ENCODE assay signal across 28 cellular contexts in the genomic region with DNA sequence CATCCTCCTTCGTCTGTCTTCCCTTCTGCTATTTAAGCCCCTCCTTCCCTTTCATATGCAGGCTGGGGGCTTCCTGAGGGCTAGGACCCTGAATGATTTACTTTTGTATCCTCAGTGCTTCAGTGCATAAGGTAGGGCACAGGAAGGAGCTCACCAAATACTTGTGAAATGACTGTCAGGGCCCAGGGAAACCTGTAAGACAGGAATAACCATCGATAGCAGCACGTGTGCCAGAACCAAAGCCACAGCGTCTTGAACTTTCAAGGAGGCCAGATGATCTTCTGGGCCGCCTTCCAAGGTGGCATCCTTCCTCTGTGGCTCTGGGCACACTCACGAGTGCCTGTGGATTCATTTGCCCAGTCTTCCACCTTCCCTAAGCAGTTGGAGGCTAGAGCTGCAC. TPM values are rescaled to one million over a fixed set of nuclear protein-coding genes. Genes with fewer than 3 reads are reported as not detected.
DNase-seq lines count a peak whose midpoint lies in the region; ATAC-seq and TF ChIP-seq lines count a peak whose summit lies in the region.
"Had no signal": no experiment of that assay in that cellular context is flagged by ENCODE, and none has a peak within 500 bp of the region (broad histone marks: within the 10 kb centered on the region; RNA-seq: fewer than 3 reads in every experiment).

No MANE protein-coding gene starts in this region.

- H3F3A ChIP-seq in Loucy (ENCODE audit: low read depth) = no peaks in the 10 kb centered on the region

- H3K79me2 ChIP-seq in Loucy (ENCODE audit: insufficient read depth, low read length) = peaks cover 53% of the 10 kb centered on the region

- H3K36me3 Mint-ChIP-seq in Calu3 (ENCODE audit: insufficient read depth, unreplicated experiment) = peaks cover 70% of the 10 kb centered on the region

- H3K9ac ChIP-seq in Loucy (ENCODE audit: low read depth, low read length, poor library complexity, severe bottlenecking) = no peak overlapping the region

- H2AFZ ChIP-seq in Loucy (ENCODE audit: low read length) = no peak overlapping the region

- H3K9me2 ChIP-seq in Loucy (replicated peaks; ENCODE audit: low read depth, low read length) = no peaks in the 10 kb centered on the region

- intact Hi-C loops in Calu3 (cut with micrococcal nuclease; ENCODE audit: unreplicated experiment) (loop anchor here (1.0 kb wide), 1 partner anchor 18 kb away; no protein-coding TSS in a partner anchor), prostate gland (cut with DNase I) (no loop called here)

- peak overlapping the region; percentile 96 for H3K4me2 ChIP-seq in Loucy (ENCODE audit: low read depth, low read length, poor library complexity, severe bottlenecking)

- H4K20me1 ChIP-seq in Loucy (ENCODE audit: insufficient read depth, low read length, poor library complexity, severe bottlenecking) = no peaks in the 10 kb centered on the region

- H3K4me3 Mint-ChIP-seq in Calu3 (ENCODE audit: low read depth, unreplicated experiment) = peak overlapping the region; percentile 34
- H3K4me3 Mint-ChIP-seq: effector memory CD8-positive, alpha-beta T cell; memory B cell had no signal

- H3K27me3 ChIP-seq in Loucy (ENCODE audit: insufficient read depth, low read length, poor library complexity, severe bottlenecking) (peaks cover 5% of the 10 kb centered on the region), prostate gland (replicated peaks; ENCODE audit: insufficient read depth) (no peaks in the 10 kb centered on the region)
- H3K27me3 ChIP-seq: BE2C, brain microvascular endothelial cell, vagina had no signal

- TF ChIP-seq POLR2A in prostate gland (IDR thresholded peaks at IDR 0.05) = peak; percentile 10

- peaks cover 7% of the 10 kb centered on the region for H3K27me3 Mint-ChIP-seq in Calu3 (ENCODE audit: unreplicated experiment)
- H3K27me3 Mint-ChIP-seq: memory B cell, naive B cell had no signal

- peak; percentile 77 for DNase-seq in Calu3
- peak; percentile 80 for DNase-seq in prostate gland (ENCODE audit: low spot score)
- DNase-seq in cerebellum (ENCODE audit: low spot score) = no peak
- DNase-seq in inferior parietal cortex (ENCODE audit: extremely low spot score) = no peak
- DNase-seq in dedifferentiated amniotic fluid mesenchymal stem cell (ENCODE audit: extremely low spot score) = no peak
- DNase-seq: activated CD8-positive, alpha-beta memory T cell treated with anti-CD3 and anti-CD28 coated beads for 24 hours; activated T-cell treated with anti-CD3 and anti-CD28 coated beads, Interleukin-2, amount 50 U/mL, for 1 hour; BE2C; brain microvascular endothelial cell; effector memory CD8-positive, alpha-beta T cell; kidney; MV-4-11; naive B cell; NCI-H524; stimulated activated CD4-positive, alpha-beta T cell treated with anti-CD3 and anti-CD28 coated beads, Interleukin-1b, Interleukin-23, amount 100 ng/mL, for 48 hours; T-cell had no signal

- H3K9me3 ChIP-seq in Loucy (ENCODE audit: insufficient read depth, low read depth, low read length) (no peaks in the 10 kb centered on the region; the same call in 1 of the 2 replicates), prostate gland (no peaks in the 10 kb centered on the region)
- H3K9me3 ChIP-seq: BE2C, vagina had no signal

- 61% methylated on average over 6 of the region's 6 CpGs for WGBS in prostate gland

- peaks cover 56% of the 10 kb centered on the region for H3K4me1 Mint-ChIP-seq in Calu3 (ENCODE audit: low read depth, unreplicated experiment)

- CTCF ChIA-PET in Calu3 (lab: Charles Lee) = interaction anchor here (0.5 to 0.9 kb wide), 4 partner anchors 11 to 44 kb away, joined by 3 to 5 read pairs (median 3); no protein-coding TSS in a partner anchor

- peaks cover 48% of the 10 kb centered on the region for H3K4me1 ChIP-seq in Loucy (ENCODE audit: insufficient read depth, low read length, poor library complexity, severe bottlenecking)
- H3K4me1 ChIP-seq in prostate gland (replicated peaks) = no peaks in the 10 kb centered on the region
- H3K4me1 ChIP-seq: BE2C had no signal

- no TSS peak for BruUV-seq in Calu3 (replicated peaks; lab: Mats Ljungman, UMichigan)

- TF ChIP-seq CTCF in Calu3 (IDR thresholded peaks at IDR 0.05; ENCODE audit: unreplicated experiment) (no peak), Loucy (conservative IDR thresholded peaks at IDR 0.05; ENCODE audit: low read length) (no peak), prostate gland (IDR thresholded peaks at IDR 0.05) (no peak)

- peak; percentile 92 for ATAC-seq in esophagus mucosa
- no peak for ATAC-seq in HG02885 (IDR thresholded peaks at IDR 0.05; ENCODE audit: poor library complexity, unreplicated experiment)
- ATAC-seq: effector memory CD8-positive, alpha-beta T cell; K562; T-cell had no signal

- no peak overlapping the region for H3K27ac ChIP-seq in prostate gland
- H3K27ac ChIP-seq: brain microvascular endothelial cell, SJSA1, vagina had no signal

- peaks cover 4% of the 10 kb centered on the region for H3K9me3 Mint-ChIP-seq in Calu3 (ENCODE audit: low read depth, unreplicated experiment)
- H3K9me3 Mint-ChIP-seq: effector memory CD8-positive, alpha-beta T cell; T-cell had no signal

- peak overlapping the region; percentile 86 for H3K27ac Mint-ChIP-seq in Calu3 (ENCODE audit: unreplicated experiment)
- H3K27ac Mint-ChIP-seq: effector memory CD8-positive, alpha-beta T cell; memory B cell; naive B cell; T-cell had no signal

- peak overlapping the region; percentile 11 for H3K4me3 ChIP-seq in Loucy (ENCODE audit: low read length, poor library complexity, severe bottlenecking)
- no peak overlapping the region for H3K4me3 ChIP-seq in prostate gland
- H3K4me3 ChIP-seq: K562, SJSA1, vagina had no signal

- H3K36me3 ChIP-seq in Loucy (ENCODE audit: insufficient read depth, low read length) (peaks cover 52% of the 10 kb centered on the region), prostate gland (no peaks in the 10 kb centered on the region)

RNA-seq across cellular contexts. Expression of gene TMED3, which starts 3.9 kb away (rescaled TPM):
- 127 and 139 TPM in 2 replicates for total RNA-seq in Calu3 (2022)
- total RNA-seq in esophagus mucosa = 103 TPM
- total RNA-seq in prostate gland = 100 to 1,000 TPM; 140 to 220 TPM
- total RNA-seq in cerebellum = 32.3 TPM

RNA-seq across cellular contexts. Expression of gene ANKRD34C, which starts 32.3 kb away (rescaled TPM):
- not detected in 2 replicates for total RNA-seq in Calu3 (2022)
- total RNA-seq in esophagus mucosa = not detected
- total RNA-seq in prostate gland = not detected
- total RNA-seq in cerebellum = 2.4 TPM
- total RNA-seq: A673, fibroblast of lung, glomerular endothelial cell, K562, kidney, SJSA1, skeletal muscle tissue, subcutaneous adipose tissue, T-cell had no signal

Comparison
In these comparisons a context has a peak if more than half of its experiments do, and no peak if none do; other contexts are left out.
1. DNase-seq: peak in Calu3 (single experiment) and prostate gland (single experiment); none in cerebellum (single experiment), inferior parietal cortex (single experiment) and dedifferentiated amniotic fluid mesenchymal stem cell (single experiment).